11 cellular contexts compared by ENCODE assay signal in the genomic region with DNA sequence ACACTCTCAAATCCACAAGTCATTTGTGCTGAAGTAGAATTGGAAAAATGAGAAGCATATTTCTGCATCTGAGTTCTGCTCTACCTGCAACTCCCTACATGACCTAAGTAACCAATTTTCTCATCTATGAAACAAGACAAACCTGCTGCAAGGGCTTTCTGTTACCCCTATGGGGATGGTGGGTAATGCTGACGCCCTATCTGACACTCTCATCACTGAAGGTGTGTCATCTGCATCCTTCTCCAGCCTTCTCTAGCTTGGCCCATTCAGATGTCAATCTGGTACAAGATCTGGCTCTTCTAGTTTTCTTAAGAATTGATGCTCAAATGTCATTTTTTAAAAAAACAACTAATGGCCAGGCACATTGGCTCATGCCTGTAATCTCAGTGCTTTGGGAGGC.
"Had no signal": no experiment of that assay in that cellular context is flagged by ENCODE, and none has a peak within 500 bp of the region (broad histone marks: within the 10 kb centered on the region; RNA-seq: fewer than 3 reads in every experiment).

No MANE protein-coding gene starts in this region.

- H3K9me3 Mint-ChIP-seq: GM23338, H9, HFFc6 had no signal

- H3K9ac ChIP-seq: GM23248 had no signal

- H3K4me3 ChIP-seq: GM23248, GM23338, HAP-1 had no signal

- H3K27ac ChIP-seq: GM23248 had no signal

- FAIRE-seq: H1, H54 had no signal

- H3K9me3 ChIP-seq: HAP-1 had no signal

- H3K4me3 Mint-ChIP-seq: GM23338, H9, HFFc6 had no signal

- H3K4me2 ChIP-seq: GM23338 had no signal

- DNase-seq: GM23248, GOT3, H7, H9, HCEC 1CT, HFFc6 had no signal

- H3K27ac Mint-ChIP-seq: GM23338, H9, HFFc6 had no signal

- ATAC-seq: GM23338, HCT116 had no signal

- H3K36me3 ChIP-seq: HAP-1 had no signal

- H2AFZ ChIP-seq: GM23248, GM23338 had no signal
